9 cellular contexts compared by ENCODE assay signal in the genomic region with DNA sequence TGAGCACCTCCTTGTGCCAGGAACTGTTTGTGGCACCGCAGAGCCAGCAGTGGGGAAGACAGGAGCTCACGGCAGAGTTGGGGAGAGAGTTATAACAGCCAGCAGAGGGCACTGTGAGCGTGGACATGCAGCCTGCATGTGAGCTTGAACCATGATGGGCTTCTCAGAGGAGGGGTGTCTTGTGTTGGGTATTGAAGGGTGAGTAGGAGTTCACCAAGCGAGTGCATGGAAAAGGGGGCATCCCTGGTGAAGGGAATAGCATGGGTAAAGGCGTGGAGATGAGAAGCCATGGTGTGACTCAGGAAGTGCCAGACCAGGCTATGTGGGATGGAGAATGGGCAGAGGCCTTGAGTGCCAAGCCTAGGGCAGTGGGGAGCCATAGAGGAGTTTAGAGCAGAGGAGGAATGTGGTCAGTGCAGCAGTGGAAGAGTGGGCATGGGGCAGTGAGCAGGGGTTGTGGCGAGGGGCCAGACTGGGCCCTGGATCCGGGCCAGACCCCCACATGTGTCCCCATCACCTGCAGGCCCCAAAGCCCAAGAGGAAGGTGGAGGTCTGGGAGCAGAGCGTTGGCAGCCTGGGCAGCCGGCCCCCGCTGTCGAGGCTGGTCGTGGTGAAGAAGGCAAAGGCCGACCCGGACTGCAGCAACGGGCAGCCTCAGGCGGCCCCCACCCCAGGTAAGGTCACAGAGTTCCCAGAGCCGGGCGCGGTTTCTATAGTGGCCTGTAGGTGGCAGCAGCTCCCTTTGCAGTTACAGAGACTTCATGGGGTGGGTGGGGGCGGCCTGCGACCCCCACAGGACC. TPM values are rescaled to one million over a fixed set of nuclear protein-coding genes. Genes with fewer than 3 reads are reported as not detected.
A peak's percentile ranks its signal among the peaks of the same experiment; 100 is the strongest.
DNase-seq lines count a peak whose midpoint lies in the region; ATAC-seq and TF ChIP-seq lines count a peak whose summit lies in the region.
"Had no signal": no experiment of that assay in that cellular context is flagged by ENCODE, and none has a peak within 500 bp of the region (broad histone marks: within the 10 kb centered on the region; RNA-seq: fewer than 3 reads in every experiment).

No MANE protein-coding gene starts in this region.

- TF ChIP-seq CTCF in GM12864 (IDR thresholded peaks at IDR 0.05; ENCODE audit: low read depth, low read length, missing control alignments) (peak; percentile 67), chondrocyte (IDR thresholded peaks at IDR 0.05) (peak; percentile 83), lower lobe of right lung (IDR thresholded peaks at IDR 0.05) (peak; percentile 81)

- no peak overlapping the region for H3K27ac ChIP-seq in lower lobe of right lung
- H3K27ac ChIP-seq: epithelial cell of prostate had no signal

- H3K27me3 Mint-ChIP-seq in chondrocyte (ENCODE audit: low read depth): no peaks in the 10 kb centered on the region

- no peaks in the 10 kb centered on the region for H3K4me1 Mint-ChIP-seq in chondrocyte (ENCODE audit: low read depth)

- no peaks in the 10 kb centered on the region for H3K4me1 ChIP-seq in lower lobe of right lung

- no peak for DNase-seq in GM12864 (ENCODE audit: low read depth)
- peak; percentile 32 for DNase-seq in NCI-H1694 (lab: John Stamatoyannopoulos, UW)
- peak; percentile 48 for DNase-seq in activated CD4-positive, alpha-beta T cell treated with anti-CD3 and anti-CD28 coated beads for 1 hour
- DNase-seq in chondrocyte (ENCODE audit: low spot score): no peak
- peak; percentile 70 for DNase-seq in lower lobe of right lung
- DNase-seq in stimulated activated CD8-positive, alpha-beta memory T cell treated with anti-CD3 and anti-CD28 coated beads, Interleukin-4, amount 100 ng/mL, for 1 hour (ENCODE audit: low read depth in 2 of 2, low spot score in 1 of 2): peak; percentile 22 to 38
- no peak for DNase-seq in cerebellar nuclear complex (lab: John Stamatoyannopoulos, UW)
- DNase-seq in NK-92 treated with Interleukin-12 subunit alpha and Interleukin-12 subunit beta, amount 100 ng/mL, for 24 hours (lab: John Stamatoyannopoulos, UW): no peak

- peak overlapping the region; percentile 39 for H3K27ac Mint-ChIP-seq in chondrocyte (ENCODE audit: unreplicated experiment)

- no peaks in the 10 kb centered on the region for H3K27me3 ChIP-seq in lower lobe of right lung (ENCODE audit: low read depth)

- peaks cover 18% of the 10 kb centered on the region for H3K36me3 Mint-ChIP-seq in chondrocyte (ENCODE audit: low read depth)

- no peak overlapping the region for H3K4me3 ChIP-seq in GM12864 (ENCODE audit: low read depth, low read length)
- no peak overlapping the region for H3K4me3 ChIP-seq in lower lobe of right lung

- H3K36me3 ChIP-seq in lower lobe of right lung: peaks cover 88% of the 10 kb centered on the region

- no peak overlapping the region for H3K4me3 Mint-ChIP-seq in chondrocyte (ENCODE audit: unreplicated experiment)

- ATAC-seq in lower lobe of right lung: peak; percentile 76 to 80

- H3K9me3 Mint-ChIP-seq in chondrocyte (ENCODE audit: low read depth): no peaks in the 10 kb centered on the region

- H3K9me3 ChIP-seq in lower lobe of right lung: no peaks in the 10 kb centered on the region

- intact Hi-C loops in lower lobe of right lung (cut with DNase I): no loop called here

RNA-seq across cellular contexts. Expression of gene SHD, which starts 11.8 kb away (rescaled TPM):
- total RNA-seq in chondrocyte: not detected in 3 replicates
- not detected for total RNA-seq in lower lobe of right lung

RNA-seq across cellular contexts. Expression of gene YJU2, which starts 20.4 kb away (rescaled TPM):
- total RNA-seq in chondrocyte (12.2 to 13.7 TPM (median 13.3 TPM) in 3 replicates), lower lobe of right lung (16.7 TPM)

RNA-seq across cellular contexts. Expression of gene TMIGD2, which starts 34.9 kb away (rescaled TPM):
- total RNA-seq in chondrocyte (not detected in 3 replicates), lower lobe of right lung (1.7 TPM)

RNA-seq across cellular contexts. Expression of gene FSD1, which starts 37.1 kb away (rescaled TPM):
- total RNA-seq in chondrocyte: 8.8 to 13.7 TPM (median 11.6 TPM) in 3 replicates
- total RNA-seq in lower lobe of right lung: 0.62 TPM

RNA-seq across cellular contexts. Expression of gene EBI3, which starts 38.0 kb away (rescaled TPM):
- total RNA-seq in chondrocyte (1.2 to 2.6 TPM (median 1.2 TPM) in 3 replicates), lower lobe of right lung (1.7 TPM)

Comparison
In these comparisons a context has a peak if more than half of its experiments do, and no peak if none do; other contexts are left out.
1. DNase-seq: peak in NCI-H1694 (single experiment), activated CD4-positive, alpha-beta T cell treated with anti-CD3 and anti-CD28 coated beads for 1 hour (single experiment), lower lobe of right lung (single experiment) and stimulated activated CD8-positive, alpha-beta memory T cell treated with anti-CD3 and anti-CD28 coated beads, Interleukin-4, amount 100 ng/mL, for 1 hour (2 of 2); none in GM12864 (single experiment), chondrocyte (single experiment), cerebellar nuclear complex (0 of 2) and NK-92 treated with Interleukin-12 subunit alpha and Interleukin-12 subunit beta, amount 100 ng/mL, for 24 hours (single experiment).
2. Peak in every context shown above with its lines, with median percentiles within 50 percentile points of each other: CTCF ChIP-seq.